Comparison of ENCODE assay signal across 8 cellular contexts in the genomic region with DNA sequence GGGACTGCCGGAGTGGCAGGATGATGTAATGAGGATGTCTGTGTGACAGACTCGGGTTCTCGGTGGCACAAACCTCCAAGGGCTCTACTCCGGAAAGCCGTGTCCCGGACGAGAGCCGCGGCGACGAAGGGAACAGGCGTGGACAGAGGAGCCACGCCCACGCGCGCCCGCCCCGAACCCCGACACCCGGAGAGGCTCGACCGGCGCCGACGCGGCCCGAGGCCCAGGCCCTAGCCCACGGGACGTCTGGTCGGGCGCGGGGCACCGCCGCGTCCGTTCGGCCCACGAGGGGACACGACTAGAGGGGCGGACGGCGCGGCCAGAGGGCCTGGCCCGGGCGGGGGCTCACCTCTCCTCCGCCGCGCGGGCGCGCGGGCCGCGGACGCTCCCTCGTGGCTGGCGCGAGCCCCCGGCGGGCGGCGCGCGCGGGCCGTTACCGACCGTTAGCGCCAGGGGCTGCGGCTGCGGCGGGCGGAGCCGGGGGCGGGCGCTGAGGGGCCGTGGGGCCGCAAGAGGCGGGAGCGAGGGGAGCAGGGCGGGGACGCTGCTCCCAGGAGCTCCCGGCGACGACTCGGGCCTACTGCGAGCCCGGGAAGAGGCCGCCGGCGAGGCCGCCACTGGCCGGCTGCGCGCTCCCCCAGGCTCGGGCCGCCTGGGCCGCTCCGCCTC. TPM values are rescaled to one million over a fixed set of nuclear protein-coding genes. Genes with fewer than 3 reads are reported as not detected.
A peak's percentile ranks its signal among the peaks of the same experiment; 100 is the strongest.
DNase-seq lines count a peak whose midpoint lies in the region; ATAC-seq, FAIRE-seq and TF ChIP-seq lines count a peak whose summit lies in the region.

No MANE protein-coding gene starts in this region.

- ATAC-seq in GM21619 (IDR thresholded peaks at IDR 0.05; ENCODE audit: unreplicated experiment), result peak; percentile 35
- ATAC-seq in T-cell (replicated peaks in 1 of 4), result peak; percentile 4 to 44 (median 36)

- H3K56ac ChIP-seq in H1 (replicated peaks; ENCODE audit: insufficient read length, low read depth, low read length), result no peak overlapping the region

- H3K23me2 ChIP-seq in H1 (ENCODE audit: low read depth, low read length), result peaks cover 20% of the 10 kb centered on the region; the same call in 1 of the 2 replicates

- H3K36me3 Mint-ChIP-seq in T-cell (peaks cover 3% of the 10 kb centered on the region), mesothelial cell of epicardium (peaks cover 5% of the 10 kb centered on the region)

- no peak overlapping the region for H3K23ac ChIP-seq in H1 (ENCODE audit: insufficient read length)

- peaks cover 48 to 62% of the 10 kb centered on the region in 2 donors for H3K27me3 Mint-ChIP-seq in T-cell
- H3K27me3 Mint-ChIP-seq in mesothelial cell of epicardium (ENCODE audit: low read depth), result peaks cover 13% of the 10 kb centered on the region

- peak overlapping the region; percentile 73 to 95 for H3K4me2 ChIP-seq in H1 (ENCODE audit: insufficient read depth in 1 of 2, low read depth in 2 of 2, low read length in 2 of 2)

- no peak overlapping the region; the same call in 1 of the 2 replicates for H3K18ac ChIP-seq in H1 (ENCODE audit: extremely low read depth, low read length)

- H2BK120ac ChIP-seq in H1 (replicated peaks; ENCODE audit: low read depth, low read length), result no peak overlapping the region

- H3K79me2 ChIP-seq in H1 (ENCODE audit: control insufficient read depth in 1 of 2, insufficient read depth in 2 of 2, low read length in 2 of 2), result peaks cover 0 to 3% of the 10 kb centered on the region in 2 experiments; a peak in 1 of 4 replicates

- no peak overlapping the region for H2AK5ac ChIP-seq in H1 (ENCODE audit: low read depth, low read length)

- peaks cover 32% of the 10 kb centered on the region; the same call in 1 of the 2 replicates for H3K4me1 ChIP-seq in HUES64 (ENCODE audit: insufficient read depth, low read length)
- H3K4me1 ChIP-seq in H1 (replicated peaks in 1 of 4; ENCODE audit: control insufficient read depth in 3 of 4, insufficient read depth in 4 of 4, low read length in 3 of 4), result peaks cover 0 to 18% (median 11%) of the 10 kb centered on the region in 4 experiments; a peak in 6 of 7 replicates

- H3K4me3 ChIP-seq in HUES64 (ENCODE audit: low read length) (peak overlapping the region; percentile 88), H1 (ENCODE audit: extremely low read depth in 1 of 4, insufficient read depth in 2 of 4, low read depth in 3 of 4, low read length in 4 of 4) (peak overlapping the region; percentile 40 to 80 (median 52))

- H3K27ac ChIP-seq in HUES64 (ENCODE audit: low read depth, low read length), result peak overlapping the region; percentile 70; the same call in 1 of the 2 replicates
- H3K27ac ChIP-seq in H1 (ENCODE audit: low read depth, low read length), result no peak overlapping the region

- H3K14ac ChIP-seq in H1 (ENCODE audit: insufficient read length), result no peak overlapping the region

- no peak overlapping the region; the same call in 1 of the 2 replicates for H2AFZ ChIP-seq in H1 (ENCODE audit: low read length)

- H4K20me1 ChIP-seq in H1 (replicated peaks in 1 of 2; ENCODE audit: control insufficient read depth in 1 of 2, insufficient read depth in 2 of 2, low read length in 2 of 2), result peaks cover 0 to 8% of the 10 kb centered on the region in 2 experiments

- H3K27ac Mint-ChIP-seq in T-cell, result no peak overlapping the region
- peak overlapping the region; percentile 90 for H3K27ac Mint-ChIP-seq in mesothelial cell of epicardium

- H3K9ac ChIP-seq in HUES64 (ENCODE audit: low read depth, low read length) (peak overlapping the region; percentile 71), H1 (replicated peaks in 1 of 4; ENCODE audit: extremely low read depth in 1 of 4, low read depth in 3 of 4, low read length in 3 of 4) (peak overlapping the region in 2 of 4 experiments; percentile 44 to 75; a peak in 2 of 7 replicates)

- CTCF ChIA-PET in T-cell (lab: Charles Lee), result no interaction called here
- CTCF ChIA-PET in H1 (lab: Charles Lee; ENCODE audit: partially characterized antibody), result interaction anchor here (1.0 to 3.7 kb wide), 3 partner anchors 19 to 646 kb away, joined by 3 to 15 read pairs (median 3); no protein-coding TSS in a partner anchor

- H3K4me1 Mint-ChIP-seq in T-cell (peaks cover 33 to 36% (median 33%) of the 10 kb centered on the region in 3 donors), mesothelial cell of epicardium (peaks cover 44% of the 10 kb centered on the region)

- no peak overlapping the region for H4K5ac ChIP-seq in H1 (ENCODE audit: insufficient read length, low read depth, low read length)

- no peak overlapping the region for H2BK12ac ChIP-seq in H1 (ENCODE audit: low read depth, low read length)

- peak overlapping the region; percentile 60 for H4K8ac ChIP-seq in H1 (ENCODE audit: extremely low read depth, insufficient read depth, low read length)

- H3K9me3 ChIP-seq in HUES64 (ENCODE audit: insufficient read depth, low read depth, low read length) (no peaks in the 10 kb centered on the region), H1 (ENCODE audit: insufficient read depth in 2 of 2, low read depth in 1 of 2, low read length in 1 of 2) (no peaks in the 10 kb centered on the region)

- peaks cover 0 to 12% (median 3%) of the 10 kb centered on the region in 3 donors for H3K9me3 Mint-ChIP-seq in T-cell
- H3K9me3 Mint-ChIP-seq in mesothelial cell of epicardium, result no peaks in the 10 kb centered on the region

- H3K36me3 ChIP-seq in HUES64 (ENCODE audit: insufficient read depth, low read length), result no peaks in the 10 kb centered on the region
- H3K36me3 ChIP-seq in H1 (ENCODE audit: control insufficient read depth in 2 of 4, insufficient read depth in 4 of 4, low read length in 3 of 4), result peaks cover 0 to 2% (median 0%) of the 10 kb centered on the region in 4 experiments; a peak in 1 of 8 replicates

- no peak overlapping the region for H4K91ac ChIP-seq in H1 (replicated peaks; ENCODE audit: insufficient read length, low read length)

- no peak overlapping the region for H3K4ac ChIP-seq in H1 (replicated peaks; ENCODE audit: insufficient read length, low read depth, low read length)

- no peak overlapping the region for H2BK20ac ChIP-seq in H1 (ENCODE audit: low read length)

- no peak for TF ChIP-seq RAD21 in H1 (IDR thresholded peaks at IDR 0.05 in 1 of 2, conservative IDR thresholded peaks at IDR 0.05 in 1 of 2; ENCODE audit: low read depth in 2 of 2, low read length in 2 of 2)

- no peak for TF ChIP-seq POLR2A in H1 (IDR thresholded peaks at IDR 0.05; ENCODE audit: control extremely low read depth in 1 of 2, low read depth in 2 of 2, low read length in 2 of 2)

- under 1% methylated on average over 99 of the region's 99 CpGs for WGBS in HUES64
- WGBS in H1 (ENCODE audit: extremely low coverage in 1 of 2, insufficient coverage in 1 of 2, insufficient read length in 1 of 2, insufficient replicate concordance in 2 of 2, low coverage in 1 of 2, low lambda C conversion rate in 2 of 2, missing lambda C conversion rate in 1 of 2), 2 experiments, result 0% methylated on average over 9 of the region's 99 CpGs; no CpG with 5 or more reads in 1 of the 2 experiments

- POLR2A ChIA-PET in T-cell (lab: Charles Lee) (no interaction called here), H1 (lab: Charles Lee; ENCODE audit: partially characterized antibody) (interaction anchor here (0.8 to 1.0 kb wide), 3 partner anchors 13 to 643 kb away, joined by 3 read pairs; no protein-coding TSS in a partner anchor)

- H3K4me3 Mint-ChIP-seq in T-cell (peak overlapping the region; percentile 71 to 96 (median 84)), mesothelial cell of epicardium (peak overlapping the region; percentile 95)

- H3K27me3 ChIP-seq in HUES64 (ENCODE audit: insufficient read depth, low read length) (peaks cover 72% of the 10 kb centered on the region), H1 (replicated peaks in 1 of 4; ENCODE audit: control insufficient read depth in 3 of 4, extremely low read depth in 1 of 4, insufficient read depth in 3 of 4, low read length in 3 of 4) (peaks cover 31 to 65% (median 48%) of the 10 kb centered on the region in 4 experiments)

- no peaks in the 10 kb centered on the region for H3K79me1 ChIP-seq in H1 (ENCODE audit: low read depth, low read length)

- no peak overlapping the region for H2BK15ac ChIP-seq in H1 (ENCODE audit: low read length)

- TF ChIP-seq CTCF in H1 (IDR thresholded peaks at IDR 0.05; ENCODE audit: control extremely low read depth in 1 of 3, insufficient read depth in 1 of 3, low read depth in 1 of 3, low read length in 3 of 3) (peak in 1 of 3 experiments; percentile 4; a peak in 1 of 4 replicates), mesothelial cell of epicardium (IDR thresholded peaks at IDR 0.05; ENCODE audit: unreplicated experiment) (no peak)

- peak; percentile 41 for DNase-seq in NCI-H82 (lab: John Stamatoyannopoulos, UW)
- DNase-seq in NCI-H82 treated with DMSO at 0.1 percent for 48 hours (lab: John Stamatoyannopoulos, UW; ENCODE audit: unreplicated experiment), result no peak
- peak in 5 of 34 experiments; percentile 4 to 33 (median 24) for DNase-seq in T-cell
- DNase-seq in H1 (ENCODE audit: low read depth in 1 of 2, low spot score in 2 of 2), result peak in 1 of 2 experiments; percentile 55
- peak; percentile 45 to 67 for DNase-seq in mesothelial cell of epicardium (ENCODE audit: low spot score in 2 of 2, unreplicated experiment in 2 of 2)
- peak; percentile 49 for DNase-seq in urothelium cell line (ENCODE audit: low spot score)

- H2BK5ac ChIP-seq in H1 (ENCODE audit: low read depth, low read length), result no peak overlapping the region

- FAIRE-seq in H1 (lab: Jason Lieb, UNC), result no peak
- no peak for FAIRE-seq in urothelium cell line (lab: Jason Lieb, UNC)

- TF ChIP-seq EP300 in H1 (IDR thresholded peaks at IDR 0.05; ENCODE audit: borderline replicate concordance in 1 of 2, low read depth in 2 of 2, low read length in 2 of 2), result no peak

TF ChIP-seq in H1, 55 proteins besides CTCF, POLR2A, EP300 and RAD21 (continues in another document):
- 0 out of 2 replicates have a peak, but pooled peaks have one; percentile 11 for TF ChIP-seq SP4 (IDR thresholded peaks at IDR 0.05; ENCODE audit: low read length)
- 0 out of 2 replicates have a peak, but pooled peaks have one; percentile 24 for TF ChIP-seq TAF1 (IDR thresholded peaks at IDR 0.05; ENCODE audit: low read depth, low read length)
- TF ChIP-seq KDM5A (IDR thresholded peaks at IDR 0.05; ENCODE audit: low read length), result no peak
- TF ChIP-seq RXRA (IDR thresholded peaks at IDR 0.05; ENCODE audit: insufficient read depth, low read depth, low read length), result no peak

RNA-seq across cellular contexts. Expression of a gene that starts 2.1 kb away (rescaled TPM):
- polyA plus RNA-seq in HUES64 (2013, experiment 1 of 2), result 1.5 TPM
- polyA plus RNA-seq in HUES64 (2013, experiment 2 of 2), result 2.7 TPM
- total RNA-seq in T-cell (not detected), mesothelial cell of epicardium (14.6 to 17.8 TPM (median 16.3 TPM) in 3 replicates)
- 0.48 and 0.90 TPM in 2 replicates for total RNA-seq in H1 (2021; fragmentation: NEBNext Ultra II Directional; extraction: Animal tissue kit (Norgen Biotek cat#: 25700))
- 0.56 and 1.4 TPM in 2 replicates for polyA plus RNA-seq in H1 (2011; rRNA removed)
- 0.94 TPM for polyA plus RNA-seq in H1 (2011; cell fraction: cytosol; rRNA removed)
- polyA plus RNA-seq in H1 (2011; cell fraction: nucleus; rRNA removed), result 1.5 TPM
- 0.36 to 0.42 TPM (median 0.39 TPM) in 4 replicates for polyA plus RNA-seq in H1 (2012, experiment 1 of 2)
- 0.21 TPM for polyA plus RNA-seq in H1 (2012, experiment 2 of 2)
- polyA plus RNA-seq in H1 (2013, experiment 1 of 2), result 0.16 TPM
- polyA plus RNA-seq in H1 (2013, experiment 2 of 2), result 0.15 TPM
- polyA minus RNA-seq in H1 (2011; rRNA and poly(A)+ RNA removed), result 0.13 and 0.32 TPM in 2 replicates
- polyA minus RNA-seq in H1 (2011; cell fraction: cytosol; rRNA and poly(A)+ RNA removed), result 2.8 TPM
- polyA minus RNA-seq in H1 (2011; cell fraction: nucleus; rRNA and poly(A)+ RNA removed), result 1.5 TPM
